38 cellular contexts compared by ENCODE assay signal in the genomic region with DNA sequence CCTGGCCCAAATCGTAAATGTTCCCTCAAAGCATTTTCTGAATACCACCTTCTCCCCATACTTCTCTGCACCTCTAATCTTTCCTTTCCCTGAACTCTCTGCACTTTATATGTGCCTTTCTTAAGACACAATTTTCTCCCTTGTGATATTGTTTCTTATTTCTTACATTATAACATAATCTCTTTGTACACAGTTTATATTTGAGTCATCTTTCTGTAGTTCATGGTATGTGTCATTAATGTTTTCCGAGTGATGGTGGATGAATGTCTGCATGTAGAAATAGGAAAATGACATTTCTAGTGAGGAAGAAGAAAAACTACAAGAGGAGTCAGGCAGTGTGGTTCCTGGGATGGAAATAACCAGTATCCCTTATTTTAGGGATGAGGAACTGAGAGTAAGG. TPM values are rescaled to one million over a fixed set of nuclear protein-coding genes. Genes with fewer than 3 reads are reported as not detected.
"Had no signal": no experiment of that assay in that cellular context is flagged by ENCODE, and none has a peak within 500 bp of the region (broad histone marks: within the 10 kb centered on the region; RNA-seq: fewer than 3 reads in every experiment).

No MANE protein-coding gene starts in this region.

- H3K27me3 ChIP-seq: brain microvascular endothelial cell, colonic mucosa, esophagus muscularis mucosa, gastroesophageal sphincter, heart right ventricle, hepatocyte had no signal

- H3K36me3 ChIP-seq: brain microvascular endothelial cell, colonic mucosa, esophagus muscularis mucosa, gastroesophageal sphincter had no signal

- ATAC-seq: activated CD4-positive, alpha-beta T cell treated with anti-CD3 and anti-CD28 coated beads for 36 hours; activated CD8-positive, alpha-beta memory T cell treated with anti-CD3 and anti-CD28 coated beads, Interleukin-2, amount 10 ng/mL, durations not matched to agents 7 days and 5 days; activated CD8-positive, alpha-beta T cell treated with anti-CD3 and anti-CD28 coated beads, Interleukin-2, amount 10 ng/mL, durations not matched to agents 7 days and 5 days; activated naive CD4-positive, alpha-beta T cell treated with anti-CD3 and anti-CD28 coated beads, Interleukin-2, amount 50 U/mL, for 72 hours; gastroesophageal sphincter; heart right ventricle; T-helper 17 cell had no signal

- H3K79me2 ChIP-seq: hepatocyte had no signal

- DNase-seq: activated CD4-positive, alpha-beta memory T cell treated with anti-CD3 and anti-CD28 coated beads for 36 hours; activated CD4-positive, alpha-beta T cell treated with anti-CD3 and anti-CD28 coated beads for 36 hours; activated CD4-positive, alpha-beta T cell treated with anti-CD3 and anti-CD28 coated beads, Interleukin-2, amount 10 ng/mL, durations not matched to agents 24 days and 14 days; activated CD4-positive, CD25-positive, alpha-beta regulatory T cell; activated CD4-positive, CD25-positive, alpha-beta regulatory T cell treated with anti-CD3 and anti-CD28 coated beads, Interleukin-2, amount 50 U/mL, for 72 hours; activated CD8-positive, alpha-beta memory T cell treated with anti-CD3 and anti-CD28 coated beads, Interleukin-2, amount 10 ng/mL, durations not matched to agents 7 days and 5 days; activated CD8-positive, alpha-beta memory T cell treated with anti-CD3 and anti-CD28 coated beads, Interleukin-2, amount 50 U/mL, for 4 hours; activated CD8-positive, alpha-beta T cell treated with anti-CD3 and anti-CD28 coated beads, Interleukin-2, amount 10 ng/mL, durations not matched to agents 7 days and 5 days; activated gamma-delta T cell; activated naive CD4-positive, alpha-beta T cell; activated naive CD4-positive, alpha-beta T cell treated with anti-CD3 and anti-CD28 coated beads, Interleukin-2, amount 10 ng/mL, durations not matched to agents 7 days and 5 days; activated naive CD8-positive, alpha-beta T cell treated with anti-CD3 and anti-CD28 coated beads, Interleukin-2, amount 10 ng/mL, durations not matched to agents 7 days and 5 days; activated T-cell treated with anti-CD3 and anti-CD28 coated beads, Interleukin-2, amount 50 U/mL, for 1 hour; activated T-cell treated with anti-CD3 and anti-CD28 coated beads, Interleukin-2, amount 50 U/mL, for 48 hours; amniotic stem cell; anterior cingulate cortex; brain microvascular endothelial cell; caudate nucleus; cerebellar nuclear complex; colonic mucosa; effector CD8-positive, alpha-beta T cell; erythroblast; foreskin melanocyte; heart right ventricle; T-helper 1 cell; T-helper 17 cell; T1000 had no signal

- H2AFZ ChIP-seq: hepatocyte had no signal

- H3K27ac Mint-ChIP-seq: activated CD4-positive, alpha-beta memory T cell treated with anti-CD3 and anti-CD28 coated beads for 36 hours; activated CD4-positive, alpha-beta T cell treated with anti-CD3 and anti-CD28 coated beads for 36 hours; activated CD4-positive, alpha-beta T cell treated with anti-CD3 and anti-CD28 coated beads, Interleukin-2, amount 10 ng/mL, durations not matched to agents 24 days and 14 days; activated CD8-positive, alpha-beta memory T cell treated with anti-CD3 and anti-CD28 coated beads, Interleukin-2, amount 10 ng/mL, durations not matched to agents 7 days and 5 days; activated CD8-positive, alpha-beta T cell treated with anti-CD3 and anti-CD28 coated beads, Interleukin-2, amount 10 ng/mL, durations not matched to agents 7 days and 5 days; activated naive CD4-positive, alpha-beta T cell treated with anti-CD3 and anti-CD28 coated beads, Interleukin-2, amount 10 ng/mL, durations not matched to agents 7 days and 5 days; activated naive CD4-positive, alpha-beta T cell treated with anti-CD3 and anti-CD28 coated beads, Interleukin-2, amount 50 U/mL, for 72 hours; activated naive CD8-positive, alpha-beta T cell treated with anti-CD3 and anti-CD28 coated beads, Interleukin-2, amount 10 ng/mL, durations not matched to agents 7 days and 5 days; activated T-helper 1 cell treated with anti-CD3 and anti-CD28 coated beads, Interleukin-12 subunit alpha, Interleukin-12 subunit beta, Interleukin-2, Interleukin-4 antibody, amounts not matched to agents 30 ng/mL and 10 ng/mL and 1 ng/mL, durations not matched to agents 14 hours and 24 hours and 36 hours; T-helper 17 cell; T-helper 2 cell treated with Interferon-gamma antibody and Interleukin-4, amounts not matched to agents 5 μg/mL and 100 μg/mL, for 36 hours had no signal

- H3K9me3 Mint-ChIP-seq: activated CD4-positive, alpha-beta memory T cell treated with anti-CD3 and anti-CD28 coated beads for 36 hours; activated CD4-positive, alpha-beta T cell treated with anti-CD3 and anti-CD28 coated beads, Interleukin-2, amount 10 ng/mL, durations not matched to agents 24 days and 14 days; activated naive CD4-positive, alpha-beta T cell treated with anti-CD3 and anti-CD28 coated beads, Interleukin-2, amount 10 ng/mL, durations not matched to agents 7 days and 5 days; activated naive CD4-positive, alpha-beta T cell treated with anti-CD3 and anti-CD28 coated beads, Interleukin-2, amount 50 U/mL, for 72 hours; activated naive CD8-positive, alpha-beta T cell treated with anti-CD3 and anti-CD28 coated beads, Interleukin-2, amount 10 ng/mL, durations not matched to agents 7 days and 5 days; activated T-helper 1 cell treated with anti-CD3 and anti-CD28 coated beads, Interleukin-12 subunit alpha, Interleukin-12 subunit beta, Interleukin-2, Interleukin-4 antibody, amounts not matched to agents 30 ng/mL and 10 ng/mL and 1 ng/mL, durations not matched to agents 14 hours and 24 hours and 36 hours; T-helper 2 cell treated with Interferon-gamma antibody and Interleukin-4, amounts not matched to agents 5 μg/mL and 100 μg/mL, for 36 hours had no signal

- H3K27ac ChIP-seq: brain microvascular endothelial cell, colonic mucosa, esophagus muscularis mucosa, gastroesophageal sphincter, heart right ventricle, hepatocyte had no signal

- H3K27me3 Mint-ChIP-seq: activated CD4-positive, alpha-beta memory T cell treated with anti-CD3 and anti-CD28 coated beads for 36 hours; activated CD4-positive, alpha-beta T cell treated with anti-CD3 and anti-CD28 coated beads for 36 hours; activated CD4-positive, alpha-beta T cell treated with anti-CD3 and anti-CD28 coated beads, Interleukin-2, amount 10 ng/mL, durations not matched to agents 24 days and 14 days; activated CD8-positive, alpha-beta memory T cell treated with anti-CD3 and anti-CD28 coated beads, Interleukin-2, amount 10 ng/mL, durations not matched to agents 7 days and 5 days; activated naive CD4-positive, alpha-beta T cell treated with anti-CD3 and anti-CD28 coated beads, Interleukin-2, amount 10 ng/mL, durations not matched to agents 7 days and 5 days; activated naive CD8-positive, alpha-beta T cell treated with anti-CD3 and anti-CD28 coated beads, Interleukin-2, amount 10 ng/mL, durations not matched to agents 7 days and 5 days; T-helper 17 cell had no signal

- H3K4me1 ChIP-seq: colonic mucosa, esophagus muscularis mucosa, gastroesophageal sphincter, heart right ventricle had no signal

- H3K9me3 ChIP-seq: colonic mucosa, esophagus muscularis mucosa, gastroesophageal sphincter, heart right ventricle had no signal

- H3K4me1 Mint-ChIP-seq: activated CD4-positive, alpha-beta T cell treated with anti-CD3 and anti-CD28 coated beads, Interleukin-2, amount 10 ng/mL, durations not matched to agents 24 days and 14 days; activated CD8-positive, alpha-beta memory T cell treated with anti-CD3 and anti-CD28 coated beads, Interleukin-2, amount 10 ng/mL, durations not matched to agents 7 days and 5 days; activated naive CD4-positive, alpha-beta T cell treated with anti-CD3 and anti-CD28 coated beads, Interleukin-2, amount 10 ng/mL, durations not matched to agents 7 days and 5 days; activated naive CD8-positive, alpha-beta T cell treated with anti-CD3 and anti-CD28 coated beads, Interleukin-2, amount 10 ng/mL, durations not matched to agents 7 days and 5 days had no signal

- H3K4me3 Mint-ChIP-seq: activated CD4-positive, alpha-beta memory T cell treated with anti-CD3 and anti-CD28 coated beads for 36 hours; activated CD4-positive, alpha-beta T cell treated with anti-CD3 and anti-CD28 coated beads for 36 hours; activated CD4-positive, alpha-beta T cell treated with anti-CD3 and anti-CD28 coated beads, Interleukin-2, amount 10 ng/mL, durations not matched to agents 24 days and 14 days; activated CD8-positive, alpha-beta memory T cell treated with anti-CD3 and anti-CD28 coated beads, Interleukin-2, amount 10 ng/mL, durations not matched to agents 7 days and 5 days; activated CD8-positive, alpha-beta T cell treated with anti-CD3 and anti-CD28 coated beads, Interleukin-2, amount 10 ng/mL, durations not matched to agents 7 days and 5 days; activated naive CD4-positive, alpha-beta T cell treated with anti-CD3 and anti-CD28 coated beads, Interleukin-2, amount 10 ng/mL, durations not matched to agents 7 days and 5 days; activated naive CD8-positive, alpha-beta T cell treated with anti-CD3 and anti-CD28 coated beads, Interleukin-2, amount 10 ng/mL, durations not matched to agents 7 days and 5 days; activated T-helper 1 cell treated with anti-CD3 and anti-CD28 coated beads, Interleukin-12 subunit alpha, Interleukin-12 subunit beta, Interleukin-2, Interleukin-4 antibody, amounts not matched to agents 30 ng/mL and 10 ng/mL and 1 ng/mL, durations not matched to agents 14 hours and 24 hours and 36 hours; T-helper 17 cell; T-helper 2 cell treated with Interferon-gamma antibody and Interleukin-4, amounts not matched to agents 5 μg/mL and 100 μg/mL, for 36 hours had no signal

- H3K4me2 ChIP-seq: hepatocyte had no signal

- H3K4me3 ChIP-seq: colonic mucosa, esophagus muscularis mucosa, gastroesophageal sphincter, heart right ventricle, hepatocyte had no signal

- FAIRE-seq: astrocyte, endometrium had no signal

RNA-seq across cellular contexts. Expression of a gene that starts 5.5 kb away (rescaled TPM):
- total RNA-seq: activated CD4-positive, alpha-beta memory T cell treated with anti-CD3 and anti-CD28 coated beads for 36 hours; activated CD4-positive, alpha-beta T cell treated with anti-CD3 and anti-CD28 coated beads for 36 hours; activated CD4-positive, alpha-beta T cell treated with anti-CD3 and anti-CD28 coated beads, Interleukin-2, amount 10 ng/mL, durations not matched to agents 24 days and 14 days; activated CD8-positive, alpha-beta memory T cell treated with anti-CD3 and anti-CD28 coated beads for 36 hours; activated CD8-positive, alpha-beta memory T cell treated with anti-CD3 and anti-CD28 coated beads, Interleukin-2, amount 10 ng/mL, durations not matched to agents 7 days and 5 days; activated CD8-positive, alpha-beta T cell treated with anti-CD3 and anti-CD28 coated beads, Interleukin-2, amount 10 ng/mL, durations not matched to agents 7 days and 5 days; activated naive CD4-positive, alpha-beta T cell treated with anti-CD3 and anti-CD28 coated beads, Interleukin-2, amount 50 U/mL, for 72 hours; activated naive CD8-positive, alpha-beta T cell treated with anti-CD3 and anti-CD28 coated beads, Interleukin-2, amount 10 ng/mL, durations not matched to agents 7 days and 5 days; activated T-helper 1 cell treated with anti-CD3 and anti-CD28 coated beads, Interleukin-12 subunit alpha, Interleukin-12 subunit beta, Interleukin-2, Interleukin-4 antibody, amounts not matched to agents 30 ng/mL and 10 ng/mL and 1 ng/mL, durations not matched to agents 14 hours and 24 hours and 36 hours; astrocyte; colonic mucosa; esophagus muscularis mucosa; fibroblast of villous mesenchyme; gastroesophageal sphincter; glomerular endothelial cell; heart right ventricle; hepatocyte; T-helper 17 cell had no signal
- polyA plus RNA-seq: heart right ventricle had no signal
